ENCODE assay signal across 10 cellular contexts in the genomic region with DNA sequence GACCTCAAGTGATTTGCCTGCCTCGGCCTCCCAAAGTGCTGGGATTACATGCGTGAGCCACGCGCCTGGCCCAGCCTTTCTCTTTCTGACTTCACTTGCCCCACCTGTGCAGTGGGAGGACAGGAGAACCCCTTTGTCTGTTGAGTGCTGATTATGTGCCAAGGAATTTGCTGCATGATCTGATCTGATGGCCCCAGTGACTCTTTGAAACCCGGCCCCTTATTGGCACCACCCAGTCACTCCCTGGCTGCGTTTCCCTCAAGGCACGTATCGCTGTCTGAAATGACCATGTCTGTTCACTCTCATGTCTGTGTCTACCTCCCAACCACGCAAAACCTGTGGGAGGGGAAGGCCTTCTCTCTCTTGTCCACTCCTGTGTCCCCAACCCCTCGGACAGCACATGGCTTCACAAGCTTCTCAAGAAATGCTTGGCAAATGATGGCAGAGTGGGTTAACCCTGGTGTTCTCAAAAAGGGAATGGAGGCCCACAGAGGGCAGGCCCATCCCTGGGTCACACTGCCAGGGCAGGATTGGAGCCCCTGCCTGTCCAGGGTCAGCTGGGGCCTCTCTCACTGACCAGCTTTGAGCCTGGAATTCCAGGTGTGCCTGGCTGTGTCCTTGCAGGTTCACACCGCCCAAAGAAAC. TPM values are rescaled to one million over a fixed set of nuclear protein-coding genes. Genes with fewer than 3 reads are reported as not detected.
DNase-seq lines count a peak whose midpoint lies in the region; ATAC-seq and TF ChIP-seq lines count a peak whose summit lies in the region.
"Had no signal": no experiment of that assay in that cellular context is flagged by ENCODE, and none has a peak within 500 bp of the region (broad histone marks: within the 10 kb centered on the region; RNA-seq: fewer than 3 reads in every experiment).

No MANE protein-coding gene starts in this region.

- in situ Hi-C loops in ACHN (cut with HindIII; ENCODE audit: low pct_ligation_motif_present, low pct_unique_long_range_greater_than_20kb, low sequenced_read_pairs), result no loop called here

- no peaks in the 10 kb centered on the region for H3K36me3 ChIP-seq in lung (ENCODE audit: control insufficient read depth in 2 of 2, insufficient read depth in 2 of 2, low read length in 2 of 2)

- peak overlapping the region; percentile 93 for H3K27ac ChIP-seq in caudate nucleus (ENCODE audit: low read depth, low read length)
- peak overlapping the region; percentile 38 to 86 for H3K27ac ChIP-seq in lung (ENCODE audit: low read depth in 1 of 2, low read length in 1 of 2)
- H3K27ac ChIP-seq in substantia nigra (ENCODE audit: low read depth, low read length, poor library complexity, severe bottlenecking), result peak overlapping the region; percentile 10

- no peak overlapping the region for H3K4me3 ChIP-seq in lung

- no peak for TF ChIP-seq CTCF in lung (IDR thresholded peaks at IDR 0.05; ENCODE audit: control extremely low read depth, extremely low read depth)

- no peaks in the 10 kb centered on the region for H3K27me3 ChIP-seq in lung (ENCODE audit: control insufficient read depth, insufficient read depth)

- no peak for ATAC-seq in lung (ENCODE audit: insufficient read depth, low FRiP score)
- ATAC-seq in GM19035 (IDR thresholded peaks at IDR 0.05; ENCODE audit: unreplicated experiment), result no peak

- 67 to 70% methylated on average over 11 of the region's 11 CpGs for WGBS in lung, 2 donors

- no peaks in the 10 kb centered on the region for H3K9me3 ChIP-seq in lung (ENCODE audit: control insufficient read depth in 2 of 2, insufficient read depth in 1 of 2, low read length in 1 of 2)

- peaks cover 10 to 50% of the 10 kb centered on the region in 2 donors for H3K4me1 ChIP-seq in lung (ENCODE audit: control insufficient read depth in 2 of 2, insufficient read depth in 2 of 2, low read length in 2 of 2)

- DNase-seq in M059J (ENCODE audit: low read depth) (peak; percentile 56), caudate nucleus (lab: John Stamatoyannopoulos, UW) (no peak), lung (ENCODE audit: low spot score) (no peak), substantia nigra (lab: John Stamatoyannopoulos, UW) (no peak), ACHN (no peak), hepatic stellate cell (ENCODE audit: low spot score) (no peak)
- DNase-seq in stimulated activated CD4-positive, alpha-beta T cell treated with anti-CD3 and anti-CD28 coated beads, Interleukin-2, amount 100 ng/mL, for 24 hours, result no peak
- DNase-seq: DMS53, NCI-H1092 treated with DMSO at 0.1 percent for 48 hours had no signal

RNA-seq across cellular contexts. Expression of gene NEK6, which starts 21.9 kb away (rescaled TPM):
- 51.3 and 88.5 TPM in 2 replicates for total RNA-seq in M059J (2014; rRNA removed; shearing (Covaris generic))
- 10 to 100 TPM; 49.1 to 86.2 TPM for total RNA-seq in lung
- 10 to 100 TPM; 19.0 to 57.2 TPM for polyA plus RNA-seq in lung

Comparison
In these comparisons a context has a peak if more than half of its experiments do, and no peak if none do; other contexts are left out.
1. H3K27ac ChIP-seq: peak in every context shown above with its lines; median percentile 93 in caudate nucleus; 62 in lung; 10 in substantia nigra.